In the genomic region with DNA sequence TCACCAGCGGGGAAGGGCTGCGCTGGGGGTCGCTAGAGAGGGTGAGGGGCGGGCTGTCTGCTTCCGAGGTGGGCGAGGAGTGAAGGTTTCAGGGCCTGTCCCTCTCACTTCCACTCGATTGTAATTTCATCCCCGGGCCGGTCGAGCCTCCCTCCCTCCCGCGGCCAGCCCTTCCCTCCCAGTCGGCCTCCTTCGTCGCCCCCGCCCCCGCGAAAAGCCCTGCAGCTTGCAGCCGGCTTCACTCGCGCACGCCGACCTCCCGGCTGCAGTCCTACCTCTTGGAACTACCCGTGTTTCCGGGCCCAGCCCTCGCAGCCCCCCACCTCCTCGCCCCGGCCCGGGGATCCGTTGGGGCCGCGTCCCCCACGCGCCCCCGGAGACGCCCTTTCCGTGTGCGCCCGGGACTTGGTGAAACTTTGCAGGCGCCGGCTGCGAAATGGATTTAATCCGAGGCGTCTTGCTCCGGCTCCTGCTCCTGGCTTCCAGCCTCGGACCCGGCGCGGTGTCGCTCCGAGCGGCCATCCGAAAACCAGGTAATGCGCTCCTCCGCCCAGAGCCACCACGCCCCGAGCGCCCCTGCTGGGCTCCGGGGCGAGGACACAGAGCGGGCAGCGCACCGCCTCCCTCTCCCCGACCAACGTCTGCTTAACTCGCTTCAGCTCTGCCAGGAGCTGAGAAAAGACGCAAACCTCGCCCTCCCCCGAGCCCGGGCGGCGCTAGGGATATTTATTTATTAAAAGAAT, we compare ENCODE assay signal across 9 cellular contexts. TPM values are rescaled to one million over a fixed set of nuclear protein-coding genes. Genes with fewer than 3 reads are reported as not detected.
DNase-seq lines count a peak whose midpoint lies in the region; ATAC-seq and TF ChIP-seq lines count a peak whose summit lies in the region.
"Had no signal": no experiment of that assay in that cellular context is flagged by ENCODE, and none has a peak within 500 bp of the region (broad histone marks: within the 10 kb centered on the region; RNA-seq: fewer than 3 reads in every experiment).

TSS of gene EGFLAM (plus strand) at position 241 of the 743 bp plus-strand sequence. CDS start at position 437, 196 bp downstream.

- DNase-seq in DMS114 treated with DMSO at 0.1 percent for 48 hours (lab: John Stamatoyannopoulos, UW; ENCODE audit: unreplicated experiment) = peak; percentile 2
- DNase-seq in NCI-H1694 (lab: John Stamatoyannopoulos, UW) = peak; percentile 5
- DNase-seq in T47D (ENCODE audit: low read depth in 1 of 2, low spot score in 1 of 2) = peak; percentile 38 to 49
- DNase-seq in right lobe of liver = peak in 1 of 3 donors; percentile 30
- peak in 1 of 2 donors; percentile 84 for DNase-seq in upper lobe of left lung
- no peak for DNase-seq in effector CD8-positive, alpha-beta T cell (lab: John Stamatoyannopoulos, UW)
- DNase-seq: naive B cell had no signal

- 1% methylated on average over 17 of the region's 73 CpGs for WGBS in right lobe of liver (ENCODE audit: insufficient coverage, low coverage, low lambda C conversion rate, missing lambda C conversion rate)
- 0% methylated on average over 13 to 48 of the region's 73 CpGs for WGBS in upper lobe of left lung, 2 donors

- TF ChIP-seq EP300 in upper lobe of left lung (IDR thresholded peaks at IDR 0.05) = no peak

- H3K27me3 ChIP-seq in right lobe of liver (peaks cover 0 to 7% of the 10 kb centered on the region in 2 donors), upper lobe of left lung (peaks cover 0 to 26% (median 8%) of the 10 kb centered on the region in 4 donors)

- in situ Hi-C loops in T47D (cut with HindIII; ENCODE audit: low pct_unique_long_range_greater_than_20kb, low sequenced_read_pairs) = no loop called here

- H3K4me1 ChIP-seq in right lobe of liver (peaks cover 0 to 17% (median 7%) of the 10 kb centered on the region in 4 donors), upper lobe of left lung (peaks cover 16 to 19% (median 18%) of the 10 kb centered on the region in 4 donors)

- intact Hi-C loops in right lobe of liver (cut with DNase I) = no loop called here

- H3K9me3 ChIP-seq in right lobe of liver (no peaks in the 10 kb centered on the region), upper lobe of left lung (no peaks in the 10 kb centered on the region)

- H3K36me3 ChIP-seq in right lobe of liver = no peaks in the 10 kb centered on the region
- H3K36me3 ChIP-seq in upper lobe of left lung = no peaks in the 10 kb centered on the region

- peak within 1 kb of the TSS; percentile 22 to 48 (median 33) for H3K4me3 ChIP-seq in right lobe of liver
- peak within 1 kb of the TSS in 3 of 4 donors; percentile 33 to 49 (median 47) for H3K4me3 ChIP-seq in upper lobe of left lung

- H3K27ac ChIP-seq in right lobe of liver (no peak within 1 kb of the TSS), upper lobe of left lung (no peak within 1 kb of the TSS)

- ATAC-seq in right lobe of liver (peak; percentile 71 to 78 (median 74)), upper lobe of left lung (ENCODE audit: low FRiP score in 2 of 2) (peak; percentile 52 to 63), HG02870 (IDR thresholded peaks at IDR 0.05; ENCODE audit: unreplicated experiment) (no peak), HG03280 (IDR thresholded peaks at IDR 0.05; ENCODE audit: unreplicated experiment) (no peak)

- peak in 2 of 4 donors; percentile 13 to 14 for TF ChIP-seq CTCF in right lobe of liver (IDR thresholded peaks at IDR 0.05)
- TF ChIP-seq CTCF in upper lobe of left lung (IDR thresholded peaks at IDR 0.05) = no peak

- TF ChIP-seq POLR2A in right lobe of liver (IDR thresholded peaks at IDR 0.05) (no peak), upper lobe of left lung (IDR thresholded peaks at IDR 0.05) (no peak)

RNA-seq across cellular contexts. Expression of gene EGFLAM, which starts in this region (rescaled TPM):
- total RNA-seq in right lobe of liver = 1 to 10 TPM in 4 of 6 experiments, under 1 TPM in 2; 0.50 to 6.2 (median 2.3) TPM
- total RNA-seq in upper lobe of left lung = 1 to 10 TPM in 3 of 6 donors, under 1 TPM in 1, not detected in 2; 0.22 to 5.2 (median 1.6) TPM

Comparison
In these comparisons a context has a peak if more than half of its experiments do, and no peak if none do; other contexts are left out.
1. ATAC-seq: peak in right lobe of liver (4 of 4) and upper lobe of left lung (2 of 2); none in HG02870 (single experiment) and HG03280 (single experiment).